Comparison of ENCODE assay signal across 1 cellular context in the genomic region with DNA sequence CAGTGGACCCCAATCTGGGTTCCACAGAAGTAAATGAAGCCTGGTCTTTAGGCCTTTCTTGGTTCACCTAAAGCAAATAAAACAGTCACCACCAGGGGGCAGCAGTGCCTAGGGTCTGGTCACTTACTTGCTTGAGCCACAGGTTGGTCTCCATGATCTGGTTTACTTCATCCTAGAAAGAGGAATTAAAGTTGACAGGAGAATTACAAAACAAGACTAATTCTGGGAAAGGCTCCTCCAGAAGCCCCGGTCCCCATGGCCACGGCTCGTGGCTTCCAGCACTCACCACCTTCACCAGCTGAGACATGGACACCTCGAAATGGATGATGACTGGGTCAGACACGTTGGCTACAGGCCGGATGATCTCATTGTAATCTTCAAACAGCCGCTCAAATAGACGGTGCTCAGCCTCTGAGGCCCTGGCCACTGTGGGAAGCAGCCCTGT.
TF ChIP-seq lines count a peak whose summit lies in the region.

No MANE protein-coding gene starts in this region.

TF ChIP-seq in SK-N-SH, 30 proteins besides CTCF, POLR2A, EP300 and RAD21 (continued from another document):
- TF ChIP-seq, protein P1, sequence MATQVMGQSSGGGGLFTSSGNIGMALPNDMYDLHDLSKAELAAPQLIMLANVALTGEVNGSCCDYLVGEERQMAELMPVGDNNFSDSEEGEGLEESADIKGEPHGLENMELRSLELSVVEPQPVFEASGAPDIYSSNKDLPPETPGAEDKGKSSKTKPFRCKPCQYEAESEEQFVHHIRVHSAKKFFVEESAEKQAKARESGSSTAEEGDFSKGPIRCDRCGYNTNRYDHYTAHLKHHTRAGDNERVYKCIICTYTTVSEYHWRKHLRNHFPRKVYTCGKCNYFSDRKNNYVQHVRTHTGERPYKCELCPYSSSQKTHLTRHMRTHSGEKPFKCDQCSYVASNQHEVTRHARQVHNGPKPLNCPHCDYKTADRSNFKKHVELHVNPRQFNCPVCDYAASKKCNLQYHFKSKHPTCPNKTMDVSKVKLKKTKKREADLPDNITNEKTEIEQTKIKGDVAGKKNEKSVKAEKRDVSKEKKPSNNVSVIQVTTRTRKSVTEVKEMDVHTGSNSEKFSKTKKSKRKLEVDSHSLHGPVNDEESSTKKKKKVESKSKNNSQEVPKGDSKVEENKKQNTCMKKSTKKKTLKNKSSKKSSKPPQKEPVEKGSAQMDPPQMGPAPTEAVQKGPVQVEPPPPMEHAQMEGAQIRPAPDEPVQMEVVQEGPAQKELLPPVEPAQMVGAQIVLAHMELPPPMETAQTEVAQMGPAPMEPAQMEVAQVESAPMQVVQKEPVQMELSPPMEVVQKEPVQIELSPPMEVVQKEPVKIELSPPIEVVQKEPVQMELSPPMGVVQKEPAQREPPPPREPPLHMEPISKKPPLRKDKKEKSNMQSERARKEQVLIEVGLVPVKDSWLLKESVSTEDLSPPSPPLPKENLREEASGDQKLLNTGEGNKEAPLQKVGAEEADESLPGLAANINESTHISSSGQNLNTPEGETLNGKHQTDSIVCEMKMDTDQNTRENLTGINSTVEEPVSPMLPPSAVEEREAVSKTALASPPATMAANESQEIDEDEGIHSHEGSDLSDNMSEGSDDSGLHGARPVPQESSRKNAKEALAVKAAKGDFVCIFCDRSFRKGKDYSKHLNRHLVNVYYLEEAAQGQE (IDR thresholded peaks at IDR 0.05; ENCODE audit: low read depth, low read length): peak; percentile 43; the same call in 1 of the 2 replicates
- TF ChIP-seq ZBTB33 (IDR thresholded peaks at IDR 0.05; ENCODE audit: borderline replicate concordance, low read depth): peak; percentile 89
- TF ChIP-seq TCF12 (IDR thresholded peaks at IDR 0.05): peak; percentile 100
- no peak; the same call in 1 of the 2 replicates for TF ChIP-seq TAF1 (IDR thresholded peaks at IDR 0.05; ENCODE audit: borderline replicate concordance, low read depth, low read length)
- peak; percentile 77; the same call in 1 of the 2 replicates for TF ChIP-seq FOSL2 (IDR thresholded peaks at IDR 0.05; ENCODE audit: borderline replicate concordance, low read depth)
- no peak for TF ChIP-seq USF2 (IDR thresholded peaks at IDR 0.05; ENCODE audit: borderline replicate concordance, low read depth, low read length)
- TF ChIP-seq JUND (IDR thresholded peaks at IDR 0.05): peak; percentile 90
- peak; percentile 96 for TF ChIP-seq POLR2AphosphoS5 (IDR thresholded peaks at IDR 0.05; ENCODE audit: low read depth, low read length)
- TF ChIP-seq FOXM1 (IDR thresholded peaks at IDR 0.05; ENCODE audit: low read depth): peak; percentile 77
- TF ChIP-seq FOXJ3 (CRISPR knock-in tag; IDR thresholded peaks at IDR 0.05): no peak
- TF ChIP-seq IRF3 (IDR thresholded peaks at IDR 0.05; ENCODE audit: low read depth, low read length): no peak
- peak; percentile 93 for TF ChIP-seq NFIC (IDR thresholded peaks at IDR 0.05; ENCODE audit: borderline replicate concordance)
- peak; percentile 95 for TF ChIP-seq SIN3A (IDR thresholded peaks at IDR 0.05; ENCODE audit: borderline replicate concordance, low read depth, low read length)
- peak; percentile 95 for TF ChIP-seq RXRA (IDR thresholded peaks at IDR 0.05; ENCODE audit: borderline replicate concordance, low read depth)
- peak; percentile 35; the same call in 1 of the 2 replicates for TF ChIP-seq GABPA (IDR thresholded peaks at IDR 0.05; ENCODE audit: low read depth)
- peak; percentile 94 for TF ChIP-seq MXI1 (IDR thresholded peaks at IDR 0.05; ENCODE audit: low read depth, low read length)
- TF ChIP-seq RCOR1 (IDR thresholded peaks at IDR 0.05; ENCODE audit: low read length): peak; percentile 97
- TF ChIP-seq, protein P2, sequence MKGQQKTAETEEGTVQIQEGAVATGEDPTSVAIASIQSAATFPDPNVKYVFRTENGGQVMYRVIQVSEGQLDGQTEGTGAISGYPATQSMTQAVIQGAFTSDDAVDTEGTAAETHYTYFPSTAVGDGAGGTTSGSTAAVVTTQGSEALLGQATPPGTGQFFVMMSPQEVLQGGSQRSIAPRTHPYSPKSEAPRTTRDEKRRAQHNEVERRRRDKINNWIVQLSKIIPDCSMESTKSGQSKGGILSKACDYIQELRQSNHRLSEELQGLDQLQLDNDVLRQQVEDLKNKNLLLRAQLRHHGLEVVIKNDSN (IDR thresholded peaks at IDR 0.05; ENCODE audit: borderline replicate concordance, low read depth): peak; percentile 55; the same call in 1 of the 2 replicates
- TF ChIP-seq RFX5 (IDR thresholded peaks at IDR 0.05; ENCODE audit: low read length): no peak
- TF ChIP-seq EZH2phosphoT487 (IDR thresholded peaks at IDR 0.05; ENCODE audit: borderline replicate concordance, low read depth): no peak
- peak; percentile 92 for TF ChIP-seq TEAD4 (IDR thresholded peaks at IDR 0.05; ENCODE audit: borderline replicate concordance, insufficient read depth)
- TF ChIP-seq CHD2 (IDR thresholded peaks at IDR 0.05; ENCODE audit: low read length, partially characterized antibody): peak; percentile 72
- TF ChIP-seq, protein P3, sequence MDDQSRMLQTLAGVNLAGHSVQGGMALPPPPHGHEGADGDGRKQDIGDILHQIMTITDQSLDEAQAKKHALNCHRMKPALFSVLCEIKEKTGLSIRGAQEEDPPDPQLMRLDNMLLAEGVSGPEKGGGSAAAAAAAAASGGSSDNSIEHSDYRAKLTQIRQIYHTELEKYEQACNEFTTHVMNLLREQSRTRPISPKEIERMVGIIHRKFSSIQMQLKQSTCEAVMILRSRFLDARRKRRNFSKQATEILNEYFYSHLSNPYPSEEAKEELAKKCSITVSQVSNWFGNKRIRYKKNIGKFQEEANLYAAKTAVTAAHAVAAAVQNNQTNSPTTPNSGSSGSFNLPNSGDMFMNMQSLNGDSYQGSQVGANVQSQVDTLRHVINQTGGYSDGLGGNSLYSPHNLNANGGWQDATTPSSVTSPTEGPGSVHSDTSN (IDR thresholded peaks at IDR 0.05): peak; percentile 99
- TF ChIP-seq GATA2 (CRISPR knock-in tag; IDR thresholded peaks at IDR 0.05): no peak
- no peak for TF ChIP-seq NRF1 (IDR thresholded peaks at IDR 0.05; ENCODE audit: low read depth, low read length)
- peak; percentile 74; the same call in 1 of the 2 replicates for TF ChIP-seq MEF2A (IDR thresholded peaks at IDR 0.05; ENCODE audit: borderline replicate concordance, low read depth)
